ENCODE assay signal across 31 cellular contexts in genomic region chr3:129859272-129859671, GRCh38.
"Had no signal": no experiment of that assay in that cellular context is flagged by ENCODE, and none has a peak within 500 bp of the region (broad histone marks: within the 10 kb centered on the region; RNA-seq: fewer than 3 reads in every experiment).

No MANE protein-coding gene starts in this region.

- ATAC-seq: naive thymus-derived CD8-positive, alpha-beta T cell; psoas muscle; right cardiac atrium; sciatic nerve; stimulated activated memory B cell treated with anti-CD40 and anti-IgM and Interleukin-4, amounts not matched to agents 10 μg/mL and 1 μg/mL and 100 μg/mL, for 72 hours; stimulated activated naive CD8-positive, alpha-beta T cell treated with anti-CD3 and anti-CD28 coated beads, Interleukin-15, amount 100 ng/mL, for 72 hours; stimulated activated naive CD8-positive, alpha-beta T cell treated with anti-CD3 and anti-CD28 coated beads, Interleukin-15, Interleukin-2, amounts not matched to agents 100 U/mL and 50 U/mL, for 24 hours; upper lobe of right lung had no signal

- H3K27ac ChIP-seq: neural progenitor cell, parathyroid adenoma, psoas muscle, skin epidermis, spleen, suprapubic skin, testis, tibial artery, transverse colon, upper lobe of right lung, uterus had no signal

- H3K4me1 ChIP-seq: neural progenitor cell, parathyroid adenoma, uterus had no signal

- H3K4me3 Mint-ChIP-seq: naive thymus-derived CD8-positive, alpha-beta T cell; nephron; neural progenitor cell; stimulated activated memory B cell treated with anti-CD40 and anti-IgM and Interleukin-4, amounts not matched to agents 10 μg/mL and 1 μg/mL and 100 μg/mL, for 72 hours; stimulated activated naive CD8-positive, alpha-beta T cell treated with anti-CD3 and anti-CD28 coated beads, Interleukin-15, amount 100 ng/mL, for 72 hours; type B pancreatic cell had no signal

- H3K27me3 Mint-ChIP-seq: naive thymus-derived CD8-positive, alpha-beta T cell; progenitor cell of endocrine pancreas; stimulated activated memory B cell treated with anti-CD40 and anti-IgM and Interleukin-4, amounts not matched to agents 10 μg/mL and 1 μg/mL and 100 μg/mL, for 72 hours; stimulated activated naive CD8-positive, alpha-beta T cell treated with anti-CD3 and anti-CD28 coated beads, Interleukin-15, amount 100 ng/mL, for 72 hours; type B pancreatic cell had no signal

- H3K4me2 ChIP-seq: neural progenitor cell, smooth muscle cell had no signal

- H3K9me3 Mint-ChIP-seq: naive thymus-derived CD8-positive, alpha-beta T cell; nephron; neural progenitor cell; type B pancreatic cell had no signal

- H3K27ac Mint-ChIP-seq: nephron; neural progenitor cell; progenitor cell of endocrine pancreas; stimulated activated memory B cell treated with anti-CD40 and anti-IgM and Interleukin-4, amounts not matched to agents 10 μg/mL and 1 μg/mL and 100 μg/mL, for 72 hours; stimulated activated naive CD8-positive, alpha-beta T cell treated with anti-CD3 and anti-CD28 coated beads, Interleukin-15, amount 100 ng/mL, for 72 hours; type B pancreatic cell had no signal

- H2AFZ ChIP-seq: neural progenitor cell, parathyroid adenoma had no signal

- H3K4me1 Mint-ChIP-seq: neural progenitor cell had no signal

- H3K4me3 ChIP-seq: neural progenitor cell, ovary, psoas muscle, skin epidermis, smooth muscle cell, spleen, suprapubic skin, testis, tibial artery, transverse colon, upper lobe of right lung, uterus had no signal

- H3K36me3 ChIP-seq: ovary, tibial artery, uterus had no signal

- H3K9me3 ChIP-seq: ovary, psoas muscle, spleen, suprapubic skin, testis, tibial artery, transverse colon, upper lobe of right lung, uterus had no signal

- H3K9ac ChIP-seq: neural progenitor cell, parathyroid adenoma had no signal

- H3K27me3 ChIP-seq: neural progenitor cell, ovary, spleen, suprapubic skin, testis, tibial artery, transverse colon, upper lobe of right lung, uterus had no signal

- DNase-seq: naive thymus-derived CD8-positive, alpha-beta T cell; occipital lobe; ovary; posterior cingulate gyrus; psoas muscle; right cardiac atrium; spleen; stimulated activated CD4-positive, alpha-beta T cell treated with anti-CD3 and anti-CD28 coated beads, Interleukin-12 subunit alpha, Interleukin-12 subunit beta, amount 100 ng/mL, for 4 hours; stimulated activated CD4-positive, alpha-beta T cell treated with anti-CD3 and anti-CD28 coated beads, Interleukin-1b, Interleukin-23, amount 100 ng/mL, for 48 hours; stimulated activated CD4-positive, alpha-beta T cell treated with anti-CD3 and anti-CD28 coated beads, Interleukin-4, amount 100 ng/mL, for 1 hour; stimulated activated CD4-positive, alpha-beta T cell treated with anti-CD3 and anti-CD28 coated beads, Interleukin-4, amount 100 ng/mL, for 4 hours; stimulated activated CD8-positive, alpha-beta memory T cell treated with anti-CD3 and anti-CD28 coated beads, Interleukin-4, amount 100 ng/mL, for 48 hours; stimulated activated naive CD4-positive, alpha-beta T cell; stimulated activated naive CD8-positive, alpha-beta T cell treated with anti-CD3 and anti-CD28 coated beads, Interleukin-15, amount 100 ng/mL, for 72 hours; stimulated activated naive CD8-positive, alpha-beta T cell treated with anti-CD3 and anti-CD28 coated beads, Interleukin-15, Interleukin-2, amounts not matched to agents 100 U/mL and 50 U/mL, for 24 hours; substantia nigra; testis; tibial artery; transverse colon; upper lobe of right lung; uterus had no signal
